Comparison of ENCODE assay signal across 16 cellular contexts in genomic region chr17:67636312-67636711, GRCh38.
A peak's percentile ranks its signal among the peaks of the same experiment; 100 is the strongest.
DNase-seq lines count a peak whose midpoint lies in the region; ATAC-seq, FAIRE-seq and TF ChIP-seq lines count a peak whose summit lies in the region.
"Had no signal": no experiment of that assay in that cellular context is flagged by ENCODE, and none has a peak within 500 bp of the region (broad histone marks: within the 10 kb centered on the region; RNA-seq: fewer than 3 reads in every experiment).

No MANE protein-coding gene starts in this region.

- H3K79me2 ChIP-seq in GM23338 (replicated peaks; ENCODE audit: insufficient read depth) = no peaks in the 10 kb centered on the region
- no peaks in the 10 kb centered on the region for H3K79me2 ChIP-seq in PC-9 (ENCODE audit: low read depth)

- WGBS in pancreas, 2 donors = 75 to 78% methylated on average over 8 of the region's 8 CpGs

- no peak overlapping the region for H3K4me3 Mint-ChIP-seq in GM23338
- H3K4me3 Mint-ChIP-seq in effector memory CD8-positive, alpha-beta T cell = no peak overlapping the region

- POLR2A ChIA-PET in PC-9 (lab: Charles Lee; ENCODE audit: unreplicated experiment) = no interaction called here

- DNase-seq in GM23338 (ENCODE audit: low spot score) (peak; percentile 13), PC-9 (no peak), pancreas (no peak), DMS53 treated with DMSO at 0.1 percent for 48 hours (lab: John Stamatoyannopoulos, UW; ENCODE audit: unreplicated experiment) (no peak)
- DNase-seq in effector memory CD8-positive, alpha-beta T cell = no peak
- DNase-seq in stimulated activated CD8-positive, alpha-beta memory T cell treated with anti-CD3 and anti-CD28 coated beads, Interleukin-4, amount 100 ng/mL, for 48 hours = no peak
- DNase-seq: DMS 273 treated with DMSO at 0.1 percent for 48 hours, NCI-H1930, NCI-H510A, NCI-H774, SJCRH30 had no signal

- H3K4me1 ChIP-seq in GM23338 (ENCODE audit: insufficient read depth) (peaks cover 13% of the 10 kb centered on the region), PC-9 (replicated peaks; ENCODE audit: insufficient read depth) (peaks cover 37% of the 10 kb centered on the region), pancreas (peaks cover 10 to 34% (median 22%) of the 10 kb centered on the region in 3 donors)
- H3K4me1 ChIP-seq: SJCRH30 had no signal

- no peaks in the 10 kb centered on the region for H3F3A ChIP-seq in GM23338 (replicated peaks; ENCODE audit: low read depth)
- H3F3A ChIP-seq in PC-9 (ENCODE audit: insufficient read depth, low read depth) = peaks cover 19% of the 10 kb centered on the region

- H3K27me3 Mint-ChIP-seq in GM23338 (ENCODE audit: insufficient read depth, low read depth, poor library complexity) = peaks cover 2% of the 10 kb centered on the region
- no peaks in the 10 kb centered on the region for H3K27me3 Mint-ChIP-seq in effector memory CD8-positive, alpha-beta T cell

- CTCF ChIA-PET in PC-9 (lab: Charles Lee) = no interaction called here

- H3K27ac ChIP-seq in GM23338 (ENCODE audit: low read depth) = no peak overlapping the region
- no peak overlapping the region for H3K27ac ChIP-seq in PC-9
- H3K27ac ChIP-seq in pancreas = peak overlapping the region; percentile 10 to 72 (median 48)
- H3K27ac ChIP-seq: HL-60, RWPE1, SJCRH30 had no signal

- H3K9me2 ChIP-seq in GM23338 (ENCODE audit: insufficient read depth) (no peaks in the 10 kb centered on the region), PC-9 (ENCODE audit: insufficient read depth) (no peaks in the 10 kb centered on the region)

- no peak overlapping the region for H3K27ac Mint-ChIP-seq in GM23338
- peak overlapping the region; percentile 46 to 68 for H3K27ac Mint-ChIP-seq in effector memory CD8-positive, alpha-beta T cell

- H2AFZ ChIP-seq in GM23338 (no peak overlapping the region), PC-9 (no peak overlapping the region)

- intact Hi-C loops in PC-9 (cut with micrococcal nuclease; ENCODE audit: unreplicated experiment) = loop anchor here (5.0 kb wide), 1 partner anchor 36 kb away; no protein-coding TSS in a partner anchor
- intact Hi-C loops in pancreas (cut with DNase I) = no loop called here

- H3K27me3 ChIP-seq in GM23338 (ENCODE audit: insufficient read depth) (no peaks in the 10 kb centered on the region), PC-9 (ENCODE audit: insufficient read depth, low read depth) (no peaks in the 10 kb centered on the region), pancreas (no peaks in the 10 kb centered on the region)
- H3K27me3 ChIP-seq: SJCRH30 had no signal

- H3K36me3 ChIP-seq in GM23338 (ENCODE audit: insufficient read depth) (peaks cover 3% of the 10 kb centered on the region; the same call in 1 of the 2 replicates), PC-9 (ENCODE audit: low read depth) (no peaks in the 10 kb centered on the region), pancreas (no peaks in the 10 kb centered on the region)
- H3K36me3 ChIP-seq: SJCRH30 had no signal

- H4K20me1 ChIP-seq in GM23338 (replicated peaks; ENCODE audit: insufficient read depth) (peaks cover 4% of the 10 kb centered on the region; the same call in 1 of the 2 replicates), PC-9 (ENCODE audit: insufficient read depth) (no peaks in the 10 kb centered on the region)

- no peak for FAIRE-seq in pancreas (lab: Jason Lieb, UNC)
- FAIRE-seq: H1, HTR-8/SVneo had no signal

- H3K9me3 ChIP-seq in PC-9 (ENCODE audit: insufficient read depth, low read depth) (no peaks in the 10 kb centered on the region), pancreas (no peaks in the 10 kb centered on the region)
- H3K9me3 ChIP-seq: SJCRH30 had no signal

- ATAC-seq in GM23338 (peak; percentile 71), pancreas (no peak), GM19324 (IDR thresholded peaks at IDR 0.05; ENCODE audit: low FRiP score, unreplicated experiment) (no peak)
- no peak for ATAC-seq in effector memory CD8-positive, alpha-beta T cell (replicated peaks)

- TF ChIP-seq CTCF in GM23338 (conservative IDR thresholded peaks at IDR 0.05; ENCODE audit: low read depth in 2 of 2) = no peak
- TF ChIP-seq CTCF in PC-9 (conservative IDR thresholded peaks at IDR 0.05) = no peak
- TF ChIP-seq CTCF in pancreas (IDR thresholded peaks at IDR 0.05) = no peak

- H3K9me3 Mint-ChIP-seq in GM23338 = no peaks in the 10 kb centered on the region
- no peaks in the 10 kb centered on the region for H3K9me3 Mint-ChIP-seq in effector memory CD8-positive, alpha-beta T cell

- H3K36me3 Mint-ChIP-seq in GM23338 (ENCODE audit: low read depth) = peaks cover 17% of the 10 kb centered on the region
- peaks cover 53% of the 10 kb centered on the region for H3K36me3 Mint-ChIP-seq in effector memory CD8-positive, alpha-beta T cell (ENCODE audit: insufficient read depth)

- no peak overlapping the region for H3K4me3 ChIP-seq in GM23338
- H3K4me3 ChIP-seq in PC-9 = no peak overlapping the region
- H3K4me3 ChIP-seq in pancreas = no peak overlapping the region
- H3K4me3 ChIP-seq: SJCRH30 had no signal

- no TSS peak for BruUV-seq in PC-9 (replicated peaks; lab: Mats Ljungman, UMichigan)

- H3K4me1 Mint-ChIP-seq in GM23338 = peaks cover 20% of the 10 kb centered on the region
- H3K4me1 Mint-ChIP-seq in effector memory CD8-positive, alpha-beta T cell (ENCODE audit: low read depth in 2 of 2) = peaks cover 11 to 19% of the 10 kb centered on the region in 2 donors

- H3K4me2 ChIP-seq in GM23338 (no peak overlapping the region), PC-9 (0 out of 2 replicates have a peak overlapping the region, but pooled peaks have one; percentile 3)

TF ChIP-seq in GM23338, 12 proteins besides CTCF, POLR2A, EP300 and RAD21 (continues in another document):
- TF ChIP-seq EZH2 (IDR thresholded peaks at IDR 0.05; ENCODE audit: low read depth, unreplicated experiment) (no peak), EZH2phosphoT487 (IDR thresholded peaks at IDR 0.05; ENCODE audit: unreplicated experiment) (no peak), STAT1 (IDR thresholded peaks at IDR 0.05; ENCODE audit: unreplicated experiment) (no peak), ZNF114 (CRISPR knock-in tag; IDR thresholded peaks at IDR 0.05) (no peak), JUNB (IDR thresholded peaks at IDR 0.05; ENCODE audit: unreplicated experiment) (no peak), POLR2AphosphoS5 (IDR thresholded peaks at IDR 0.05; ENCODE audit: low read depth) (no peak), NANOG (IDR thresholded peaks at IDR 0.05; ENCODE audit: borderline replicate concordance) (no peak), REST (IDR thresholded peaks at IDR 0.05; ENCODE audit: unreplicated experiment) (no peak), CREB1 (CRISPR knock-in tag; IDR thresholded peaks at IDR 0.05; ENCODE audit: low read depth) (no peak), ZNF331 (CRISPR knock-in tag; IDR thresholded peaks at IDR 0.05; ENCODE audit: low read depth) (no peak), ETS1 (IDR thresholded peaks at IDR 0.05) (no peak)

Comparison
In these comparisons a context has a peak if more than half of its experiments do, and no peak if none do; other contexts are left out.
1. H3K27ac ChIP-seq: peak in pancreas (4 of 4); none in GM23338 (single experiment) and PC-9 (single experiment).